ENCODE assay signal across 11 cellular contexts in the genomic region with DNA sequence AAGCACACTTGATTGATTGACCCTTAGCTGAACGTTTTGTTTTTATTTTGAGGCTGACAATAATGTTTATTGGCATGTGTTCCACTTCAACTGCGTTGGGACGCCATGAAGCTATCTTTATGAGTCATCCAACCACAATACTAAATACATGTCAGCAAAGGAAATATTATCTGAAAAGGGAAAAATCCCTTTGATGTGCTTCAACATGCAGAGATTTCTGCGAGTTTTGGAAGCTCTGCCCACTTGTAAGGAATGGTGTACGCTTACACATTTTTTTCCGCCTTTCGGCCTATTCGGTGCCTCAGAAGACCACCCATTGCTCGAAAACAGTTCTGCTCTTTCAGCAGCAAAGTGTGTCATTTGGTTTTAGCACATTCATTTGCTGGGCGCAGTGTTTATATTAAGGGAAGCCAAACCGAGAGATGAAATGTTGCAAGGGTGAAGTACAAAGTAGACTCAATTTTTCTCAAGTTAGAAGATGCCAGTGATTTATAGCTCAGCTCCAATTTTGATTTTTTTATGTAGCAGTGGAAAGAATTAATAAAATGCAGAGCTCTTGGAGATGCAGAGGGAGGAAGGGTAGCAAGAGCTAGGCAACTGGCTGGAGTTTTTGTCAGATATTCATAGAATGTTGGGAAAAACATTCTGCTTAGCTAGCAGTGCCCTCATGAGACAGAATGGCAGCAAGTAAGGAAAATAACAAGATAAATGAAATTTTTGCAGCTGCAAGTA.
DNase-seq lines count a peak whose midpoint lies in the region; ATAC-seq and TF ChIP-seq lines count a peak whose summit lies in the region.
"Had no signal": no experiment of that assay in that cellular context is flagged by ENCODE, and none has a peak within 500 bp of the region (broad histone marks: within the 10 kb centered on the region; RNA-seq: fewer than 3 reads in every experiment).

No MANE protein-coding gene starts in this region.

- H2AFZ ChIP-seq in GM23338, result no peak overlapping the region

- H3K27me3 Mint-ChIP-seq in GM23338 (ENCODE audit: insufficient read depth, low read depth, poor library complexity), result no peaks in the 10 kb centered on the region
- H3K27me3 Mint-ChIP-seq in activated T-cell treated with anti-CD3 and anti-CD28 coated beads, Interleukin-2, amount 50 U/mL, for 24 hours, result peaks cover 6% of the 10 kb centered on the region

- H3F3A ChIP-seq in GM23338 (replicated peaks; ENCODE audit: low read depth), result no peaks in the 10 kb centered on the region

- H3K4me3 Mint-ChIP-seq in GM23338, result no peak overlapping the region
- no peak overlapping the region for H3K4me3 Mint-ChIP-seq in activated T-cell treated with anti-CD3 and anti-CD28 coated beads, Interleukin-2, amount 50 U/mL, for 24 hours

- DNase-seq in AG08396 (ENCODE audit: low spot score) (peak; percentile 39), amniotic stem cell (lab: John Stamatoyannopoulos, UW) (peak; percentile 22), right lobe of liver (no peak), GM23338 (ENCODE audit: low spot score) (no peak)
- no peak for DNase-seq in stimulated activated CD4-positive, alpha-beta T cell treated with anti-CD3 and anti-CD28 coated beads, Interleukin-4, amount 100 ng/mL, for 1 hour
- DNase-seq in activated T-cell treated with anti-CD3 and anti-CD28 coated beads, Interleukin-2, amount 50 U/mL, for 24 hours, result no peak
- DNase-seq: activated effector memory CD4-positive, alpha-beta T cell treated with anti-CD3 and anti-CD28 coated beads, Interleukin-2, amount 50 U/mL, for 16 hours; stimulated activated CD4-positive, alpha-beta T cell treated with anti-CD3 and anti-CD28 coated beads, Interleukin-2, amount 100 ng/mL, for 48 hours had no signal

- WGBS in right lobe of liver (ENCODE audit: insufficient coverage, low coverage, low lambda C conversion rate, missing lambda C conversion rate), result 48% methylated on average over 11 of the region's 11 CpGs

- H3K27ac ChIP-seq in right lobe of liver (no peak overlapping the region), GM23338 (ENCODE audit: low read depth) (no peak overlapping the region)
- H3K27ac ChIP-seq: KMS-11 had no signal

- H3K27ac Mint-ChIP-seq in GM23338, result no peak overlapping the region
- no peak overlapping the region for H3K27ac Mint-ChIP-seq in activated T-cell treated with anti-CD3 and anti-CD28 coated beads, Interleukin-2, amount 50 U/mL, for 24 hours

- peaks cover 10% of the 10 kb centered on the region for H3K4me1 Mint-ChIP-seq in GM23338
- H3K4me1 Mint-ChIP-seq in activated T-cell treated with anti-CD3 and anti-CD28 coated beads, Interleukin-2, amount 50 U/mL, for 24 hours (ENCODE audit: low read depth), result no peaks in the 10 kb centered on the region

- H3K9me2 ChIP-seq in GM23338 (ENCODE audit: insufficient read depth), result 0 out of 2 replicates have a peak, but pooled peaks cover 7% of the 10 kb centered on the region

- no peaks in the 10 kb centered on the region for H3K9me3 Mint-ChIP-seq in GM23338
- H3K9me3 Mint-ChIP-seq in activated T-cell treated with anti-CD3 and anti-CD28 coated beads, Interleukin-2, amount 50 U/mL, for 24 hours, result no peaks in the 10 kb centered on the region

- H3K27me3 ChIP-seq in right lobe of liver (no peaks in the 10 kb centered on the region), GM23338 (ENCODE audit: insufficient read depth) (no peaks in the 10 kb centered on the region)

- no peak overlapping the region for H3K4me2 ChIP-seq in GM23338
- H3K4me2 ChIP-seq: KMS-11 had no signal

- no peaks in the 10 kb centered on the region for H3K9me3 ChIP-seq in right lobe of liver

- no peaks in the 10 kb centered on the region for H4K20me1 ChIP-seq in GM23338 (replicated peaks; ENCODE audit: insufficient read depth)

- no peaks in the 10 kb centered on the region for H3K79me2 ChIP-seq in GM23338 (replicated peaks; ENCODE audit: insufficient read depth)

- H3K36me3 ChIP-seq in right lobe of liver, result no peaks in the 10 kb centered on the region
- H3K36me3 ChIP-seq in GM23338 (ENCODE audit: insufficient read depth), result no peaks in the 10 kb centered on the region

- intact Hi-C loops in right lobe of liver (cut with DNase I), result no loop called here

- ATAC-seq in HG03095 (IDR thresholded peaks at IDR 0.05; ENCODE audit: unreplicated experiment), result peak; percentile 57
- ATAC-seq in right lobe of liver, result no peak
- ATAC-seq in GM23338, result no peak
- ATAC-seq in HG02588 (IDR thresholded peaks at IDR 0.05; ENCODE audit: unreplicated experiment), result no peak

- TF ChIP-seq CTCF in right lobe of liver (IDR thresholded peaks at IDR 0.05) (peak in 3 of 4 donors; percentile 15 to 34 (median 22)), GM23338 (conservative IDR thresholded peaks at IDR 0.05; ENCODE audit: low read depth in 2 of 2) (peak in 1 of 2 experiments; percentile 25; a peak in 1 of 4 replicates)

- H3K4me1 ChIP-seq in right lobe of liver (no peaks in the 10 kb centered on the region), GM23338 (ENCODE audit: insufficient read depth) (0 out of 2 replicates have a peak, but pooled peaks cover 1% of the 10 kb centered on the region)

- H3K36me3 Mint-ChIP-seq in GM23338 (ENCODE audit: low read depth), result no peaks in the 10 kb centered on the region
- H3K36me3 Mint-ChIP-seq in activated T-cell treated with anti-CD3 and anti-CD28 coated beads, Interleukin-2, amount 50 U/mL, for 24 hours (ENCODE audit: low read depth), result no peaks in the 10 kb centered on the region

- TF ChIP-seq POLR2A in right lobe of liver (IDR thresholded peaks at IDR 0.05), result no peak

- H3K4me3 ChIP-seq in right lobe of liver (no peak overlapping the region), GM23338 (no peak overlapping the region)

TF ChIP-seq in GM23338, 12 proteins besides CTCF, POLR2A, EP300 and RAD21:
- TF ChIP-seq POLR2AphosphoS5 (IDR thresholded peaks at IDR 0.05; ENCODE audit: low read depth) (no peak), NANOG (IDR thresholded peaks at IDR 0.05; ENCODE audit: borderline replicate concordance) (no peak), EZH2phosphoT487 (IDR thresholded peaks at IDR 0.05; ENCODE audit: unreplicated experiment) (no peak), ZNF114 (CRISPR knock-in tag; IDR thresholded peaks at IDR 0.05) (no peak), JUNB (IDR thresholded peaks at IDR 0.05; ENCODE audit: unreplicated experiment) (no peak)
- TF ChIP-seq, protein P1, sequence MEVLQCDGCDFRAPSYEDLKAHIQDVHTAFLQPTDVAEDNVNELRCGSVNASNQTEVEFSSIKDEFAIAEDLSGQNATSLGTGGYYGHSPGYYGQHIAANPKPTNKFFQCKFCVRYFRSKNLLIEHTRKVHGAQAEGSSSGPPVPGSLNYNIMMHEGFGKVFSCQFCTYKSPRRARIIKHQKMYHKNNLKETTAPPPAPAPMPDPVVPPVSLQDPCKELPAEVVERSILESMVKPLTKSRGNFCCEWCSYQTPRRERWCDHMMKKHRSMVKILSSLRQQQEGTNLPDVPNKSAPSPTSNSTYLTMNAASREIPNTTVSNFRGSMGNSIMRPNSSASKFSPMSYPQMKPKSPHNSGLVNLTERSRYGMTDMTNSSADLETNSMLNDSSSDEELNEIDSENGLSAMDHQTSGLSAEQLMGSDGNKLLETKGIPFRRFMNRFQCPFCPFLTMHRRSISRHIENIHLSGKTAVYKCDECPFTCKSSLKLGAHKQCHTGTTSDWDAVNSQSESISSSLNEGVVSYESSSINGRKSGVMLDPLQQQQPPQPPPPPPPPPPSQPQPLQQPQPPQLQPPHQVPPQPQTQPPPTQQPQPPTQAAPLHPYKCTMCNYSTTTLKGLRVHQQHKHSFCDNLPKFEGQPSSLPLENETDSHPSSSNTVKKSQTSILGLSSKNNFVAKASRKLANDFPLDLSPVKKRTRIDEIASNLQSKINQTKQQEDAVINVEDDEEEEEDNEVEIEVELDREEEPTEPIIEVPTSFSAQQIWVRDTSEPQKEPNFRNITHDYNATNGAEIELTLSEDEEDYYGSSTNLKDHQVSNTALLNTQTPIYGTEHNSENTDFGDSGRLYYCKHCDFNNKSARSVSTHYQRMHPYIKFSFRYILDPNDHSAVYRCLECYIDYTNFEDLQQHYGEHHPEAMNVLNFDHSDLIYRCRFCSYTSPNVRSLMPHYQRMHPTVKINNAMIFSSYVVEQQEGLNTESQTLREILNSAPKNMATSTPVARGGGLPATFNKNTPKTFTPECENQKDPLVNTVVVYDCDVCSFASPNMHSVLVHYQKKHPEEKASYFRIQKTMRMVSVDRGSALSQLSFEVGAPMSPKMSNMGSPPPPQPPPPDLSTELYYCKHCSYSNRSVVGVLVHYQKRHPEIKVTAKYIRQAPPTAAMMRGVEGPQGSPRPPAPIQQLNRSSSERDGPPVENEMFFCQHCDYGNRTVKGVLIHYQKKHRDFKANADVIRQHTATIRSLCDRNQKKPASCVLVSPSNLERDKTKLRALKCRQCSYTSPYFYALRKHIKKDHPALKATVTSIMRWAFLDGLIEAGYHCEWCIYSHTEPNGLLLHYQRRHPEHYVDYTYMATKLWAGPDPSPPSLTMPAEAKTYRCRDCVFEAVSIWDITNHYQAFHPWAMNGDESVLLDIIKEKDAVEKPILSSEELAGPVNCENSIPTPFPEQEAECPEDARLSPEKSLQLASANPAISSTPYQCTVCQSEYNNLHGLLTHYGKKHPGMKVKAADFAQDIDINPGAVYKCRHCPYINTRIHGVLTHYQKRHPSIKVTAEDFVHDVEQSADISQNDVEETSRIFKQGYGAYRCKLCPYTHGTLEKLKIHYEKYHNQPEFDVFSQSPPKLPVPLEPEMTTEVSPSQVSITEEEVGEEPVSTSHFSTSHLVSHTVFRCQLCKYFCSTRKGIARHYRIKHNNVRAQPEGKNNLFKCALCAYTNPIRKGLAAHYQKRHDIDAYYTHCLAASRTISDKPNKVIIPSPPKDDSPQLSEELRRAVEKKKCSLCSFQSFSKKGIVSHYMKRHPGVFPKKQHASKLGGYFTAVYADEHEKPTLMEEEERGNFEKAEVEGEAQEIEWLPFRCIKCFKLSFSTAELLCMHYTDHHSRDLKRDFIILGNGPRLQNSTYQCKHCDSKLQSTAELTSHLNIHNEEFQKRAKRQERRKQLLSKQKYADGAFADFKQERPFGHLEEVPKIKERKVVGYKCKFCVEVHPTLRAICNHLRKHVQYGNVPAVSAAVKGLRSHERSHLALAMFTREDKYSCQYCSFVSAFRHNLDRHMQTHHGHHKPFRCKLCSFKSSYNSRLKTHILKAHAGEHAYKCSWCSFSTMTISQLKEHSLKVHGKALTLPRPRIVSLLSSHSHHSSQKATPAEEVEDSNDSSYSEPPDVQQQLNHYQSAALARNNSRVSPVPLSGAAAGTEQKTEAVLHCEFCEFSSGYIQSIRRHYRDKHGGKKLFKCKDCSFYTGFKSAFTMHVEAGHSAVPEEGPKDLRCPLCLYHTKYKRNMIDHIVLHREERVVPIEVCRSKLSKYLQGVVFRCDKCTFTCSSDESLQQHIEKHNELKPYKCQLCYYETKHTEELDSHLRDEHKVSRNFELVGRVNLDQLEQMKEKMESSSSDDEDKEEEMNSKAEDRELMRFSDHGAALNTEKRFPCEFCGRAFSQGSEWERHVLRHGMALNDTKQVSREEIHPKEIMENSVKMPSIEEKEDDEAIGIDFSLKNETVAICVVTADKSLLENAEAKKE (CRISPR knock-in tag; IDR thresholded peaks at IDR 0.05), result no peak

Comparison
In these comparisons a context has a peak if more than half of its experiments do, and no peak if none do; other contexts are left out.
1. DNase-seq: peak in AG08396 (single experiment) and amniotic stem cell (single experiment); none in right lobe of liver (0 of 3), GM23338 (single experiment), stimulated activated CD4-positive, alpha-beta T cell treated with anti-CD3 and anti-CD28 coated beads, Interleukin-4, amount 100 ng/mL, for 1 hour (single experiment) and activated T-cell treated with anti-CD3 and anti-CD28 coated beads, Interleukin-2, amount 50 U/mL, for 24 hours (single experiment).